In the genomic region with DNA sequence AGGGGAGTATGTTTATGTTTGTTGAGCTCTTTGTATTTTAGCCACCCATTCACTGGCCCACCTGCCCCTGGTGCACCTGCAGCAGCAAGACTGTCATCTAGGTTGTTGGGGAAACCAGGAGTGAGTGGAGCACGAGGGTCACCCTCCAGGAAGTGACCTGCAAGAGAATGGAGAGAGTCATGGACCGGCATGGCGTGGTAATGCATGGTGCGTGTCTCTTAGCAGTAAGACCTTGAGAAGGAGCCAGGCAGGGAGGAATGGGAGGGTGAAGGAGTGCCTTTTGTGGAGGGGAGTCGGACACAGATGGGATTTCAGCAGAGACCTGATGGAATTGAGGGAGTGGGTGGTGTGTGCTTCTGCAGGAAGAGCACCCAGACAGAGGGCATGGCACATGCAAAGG, we compare ENCODE assay signal across 1 cellular context.
TF ChIP-seq lines count a peak whose summit lies in the region.

No MANE protein-coding gene starts in this region.

TF ChIP-seq in HepG2, 621 proteins besides CTCF, POLR2A, EP300 and RAD21:
- TF ChIP-seq ZIK1 (CRISPR knock-in tag; IDR thresholded peaks at IDR 0.05; ENCODE audit: borderline replicate concordance, low read depth) (no peak), GABPA (IDR thresholded peaks at IDR 0.05; ENCODE audit: low read depth, low read length) (no peak), GABPA (CRISPR knock-in tag; IDR thresholded peaks at IDR 0.05; ENCODE audit: low read depth) (no peak), THYN1 (CRISPR knock-in tag; IDR thresholded peaks at IDR 0.05; ENCODE audit: borderline replicate concordance, low read depth) (no peak), TAF1 (CRISPR knock-in tag; IDR thresholded peaks at IDR 0.05) (no peak), SMAD1 (CRISPR knock-in tag; IDR thresholded peaks at IDR 0.05; ENCODE audit: borderline replicate concordance, low read depth) (no peak), TEAD3 (CRISPR knock-in tag; optimal IDR thresholded peaks at IDR 0.05; ENCODE audit: borderline replicate concordance) (no peak)
- TF ChIP-seq, protein P1, sequence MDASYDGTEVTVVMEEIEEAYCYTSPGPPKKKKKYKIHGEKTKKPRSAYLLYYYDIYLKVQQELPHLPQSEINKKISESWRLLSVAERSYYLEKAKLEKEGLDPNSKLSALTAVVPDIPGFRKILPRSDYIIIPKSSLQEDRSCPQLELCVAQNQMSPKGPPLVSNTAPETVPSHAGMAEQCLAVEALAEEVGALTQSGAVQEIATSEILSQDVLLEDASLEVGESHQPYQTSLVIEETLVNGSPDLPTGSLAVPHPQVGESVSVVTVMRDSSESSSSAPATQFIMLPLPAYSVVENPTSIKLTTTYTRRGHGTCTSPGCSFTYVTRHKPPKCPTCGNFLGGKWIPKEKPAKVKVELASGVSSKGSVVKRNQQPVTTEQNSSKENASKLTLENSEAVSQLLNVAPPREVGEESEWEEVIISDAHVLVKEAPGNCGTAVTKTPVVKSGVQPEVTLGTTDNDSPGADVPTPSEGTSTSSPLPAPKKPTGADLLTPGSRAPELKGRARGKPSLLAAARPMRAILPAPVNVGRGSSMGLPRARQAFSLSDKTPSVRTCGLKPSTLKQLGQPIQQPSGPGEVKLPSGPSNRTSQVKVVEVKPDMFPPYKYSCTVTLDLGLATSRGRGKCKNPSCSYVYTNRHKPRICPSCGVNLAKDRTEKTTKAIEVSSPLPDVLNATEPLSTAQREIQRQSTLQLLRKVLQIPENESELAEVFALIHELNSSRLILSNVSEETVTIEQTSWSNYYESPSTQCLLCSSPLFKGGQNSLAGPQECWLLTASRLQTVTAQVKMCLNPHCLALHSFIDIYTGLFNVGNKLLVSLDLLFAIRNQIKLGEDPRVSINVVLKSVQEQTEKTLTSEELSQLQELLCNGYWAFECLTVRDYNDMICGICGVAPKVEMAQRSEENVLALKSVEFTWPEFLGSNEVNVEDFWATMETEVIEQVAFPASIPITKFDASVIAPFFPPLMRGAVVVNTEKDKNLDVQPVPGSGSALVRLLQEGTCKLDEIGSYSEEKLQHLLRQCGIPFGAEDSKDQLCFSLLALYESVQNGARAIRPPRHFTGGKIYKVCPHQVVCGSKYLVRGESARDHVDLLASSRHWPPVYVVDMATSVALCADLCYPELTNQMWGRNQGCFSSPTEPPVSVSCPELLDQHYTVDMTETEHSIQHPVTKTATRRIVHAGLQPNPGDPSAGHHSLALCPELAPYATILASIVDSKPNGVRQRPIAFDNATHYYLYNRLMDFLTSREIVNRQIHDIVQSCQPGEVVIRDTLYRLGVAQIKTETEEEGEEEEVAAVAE (CRISPR knock-in tag; IDR thresholded peaks at IDR 0.05; ENCODE audit: borderline replicate concordance) = no peak
- TF ChIP-seq, protein P2, sequence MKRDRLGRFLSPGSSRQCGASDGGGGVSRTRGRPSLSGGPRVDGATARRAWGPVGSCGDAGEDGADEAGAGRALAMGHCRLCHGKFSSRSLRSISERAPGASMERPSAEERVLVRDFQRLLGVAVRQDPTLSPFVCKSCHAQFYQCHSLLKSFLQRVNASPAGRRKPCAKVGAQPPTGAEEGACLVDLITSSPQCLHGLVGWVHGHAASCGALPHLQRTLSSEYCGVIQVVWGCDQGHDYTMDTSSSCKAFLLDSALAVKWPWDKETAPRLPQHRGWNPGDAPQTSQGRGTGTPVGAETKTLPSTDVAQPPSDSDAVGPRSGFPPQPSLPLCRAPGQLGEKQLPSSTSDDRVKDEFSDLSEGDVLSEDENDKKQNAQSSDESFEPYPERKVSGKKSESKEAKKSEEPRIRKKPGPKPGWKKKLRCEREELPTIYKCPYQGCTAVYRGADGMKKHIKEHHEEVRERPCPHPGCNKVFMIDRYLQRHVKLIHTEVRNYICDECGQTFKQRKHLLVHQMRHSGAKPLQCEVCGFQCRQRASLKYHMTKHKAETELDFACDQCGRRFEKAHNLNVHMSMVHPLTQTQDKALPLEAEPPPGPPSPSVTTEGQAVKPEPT (CRISPR knock-in tag; IDR thresholded peaks at IDR 0.05; ENCODE audit: low read depth) = no peak
